ENCODE assay signal across 34 cellular contexts in the genomic region with DNA sequence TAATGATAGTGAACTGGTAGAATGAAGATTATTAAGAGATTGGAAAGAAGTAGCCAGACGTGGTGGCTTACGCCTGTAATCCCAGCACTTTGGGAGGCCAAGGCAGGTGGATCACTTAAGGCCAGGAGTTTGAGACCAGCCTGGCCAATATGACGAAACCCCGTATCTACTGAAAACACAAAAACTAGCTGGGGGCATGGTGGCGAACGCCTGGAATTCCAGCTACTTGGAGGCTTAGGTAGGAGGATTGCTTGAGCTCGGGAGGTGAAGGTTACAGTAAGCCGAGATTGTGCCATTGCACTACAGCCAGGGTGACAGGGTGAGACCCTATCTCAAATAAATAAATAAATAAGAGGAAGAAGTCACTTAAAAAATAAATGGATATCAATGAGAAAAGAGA.
"Had no signal": no experiment of that assay in that cellular context is flagged by ENCODE, and none has a peak within 500 bp of the region (broad histone marks: within the 10 kb centered on the region; RNA-seq: fewer than 3 reads in every experiment).

No MANE protein-coding gene starts in this region.

- H3K27me3 Mint-ChIP-seq: activated B cell treated with CpG ODN at 0.5 μM for 24 hours; activated CD4-positive, alpha-beta memory T cell treated with anti-CD3 and anti-CD28 coated beads for 36 hours; activated CD4-positive, alpha-beta T cell treated with anti-CD3 and anti-CD28 coated beads, Interleukin-2, amount 10 ng/mL, durations not matched to agents 24 days and 14 days; activated CD8-positive, alpha-beta T cell treated with anti-CD3 and anti-CD28 coated beads for 36 hours; activated naive CD4-positive, alpha-beta T cell treated with anti-CD3 and anti-CD28 coated beads, Interleukin-2, amount 50 U/mL, for 24 hours; activated naive CD8-positive, alpha-beta T cell treated with anti-CD3 and anti-CD28 coated beads for 36 hours; activated T-helper 17 cell treated with anti-CD3 and anti-CD28 coated beads, Interleukin-2, amount 50 U/mL, for 72 hours had no signal

- H3K9me3 Mint-ChIP-seq: activated B cell treated with CpG ODN at 0.5 μM for 24 hours; activated CD4-positive, alpha-beta memory T cell treated with anti-CD3 and anti-CD28 coated beads for 36 hours; activated CD4-positive, alpha-beta T cell treated with anti-CD3 and anti-CD28 coated beads, Interleukin-2, amount 10 ng/mL, durations not matched to agents 24 days and 14 days; activated CD8-positive, alpha-beta T cell treated with anti-CD3 and anti-CD28 coated beads for 36 hours; activated naive CD4-positive, alpha-beta T cell treated with anti-CD3 and anti-CD28 coated beads for 36 hours; activated naive CD4-positive, alpha-beta T cell treated with anti-CD3 and anti-CD28 coated beads, Interleukin-2, amount 50 U/mL, for 24 hours; activated naive CD8-positive, alpha-beta T cell treated with anti-CD3 and anti-CD28 coated beads for 36 hours; activated T-cell treated with anti-CD3 and anti-CD28 coated beads, Interleukin-2, amount 50 U/mL, for 4 hours; activated T-cell treated with anti-CD3 and anti-CD28 coated beads, Interleukin-2, amount 50 U/mL, for 72 hours; activated T-helper 1 cell treated with anti-CD3 and anti-CD28 coated beads, Interleukin-12 subunit alpha, Interleukin-12 subunit beta, Interleukin-2, Interleukin-4 antibody, amounts not matched to agents 30 ng/mL and 10 ng/mL and 1 ng/mL, durations not matched to agents 14 hours and 24 hours and 36 hours; activated T-helper 17 cell treated with anti-CD3 and anti-CD28 coated beads, Interleukin-2, amount 50 U/mL, for 72 hours; T-helper 1 cell treated with Interleukin-12 subunit alpha and Interleukin-12 subunit beta and Interleukin-4 antibody, amounts not matched to agents 30 μg/mL and 1 μg/mL, for 36 hours; T-helper 2 cell treated with Interferon-gamma antibody and Interleukin-4, amounts not matched to agents 5 μg/mL and 100 μg/mL, for 36 hours had no signal

- H3K27ac Mint-ChIP-seq: activated B cell treated with CpG ODN at 0.5 μM for 24 hours; activated CD4-positive, alpha-beta memory T cell treated with anti-CD3 and anti-CD28 coated beads for 36 hours; activated CD4-positive, alpha-beta T cell treated with anti-CD3 and anti-CD28 coated beads, Interleukin-2, amount 10 ng/mL, durations not matched to agents 24 days and 14 days; activated CD8-positive, alpha-beta T cell treated with anti-CD3 and anti-CD28 coated beads for 36 hours; activated naive CD4-positive, alpha-beta T cell treated with anti-CD3 and anti-CD28 coated beads for 36 hours; activated naive CD4-positive, alpha-beta T cell treated with anti-CD3 and anti-CD28 coated beads, Interleukin-2, amount 50 U/mL, for 24 hours; activated naive CD8-positive, alpha-beta T cell treated with anti-CD3 and anti-CD28 coated beads for 36 hours; activated T-helper 1 cell treated with anti-CD3 and anti-CD28 coated beads, Interleukin-12 subunit alpha, Interleukin-12 subunit beta, Interleukin-2, Interleukin-4 antibody, amounts not matched to agents 30 ng/mL and 10 ng/mL and 1 ng/mL, durations not matched to agents 14 hours and 24 hours and 36 hours; activated T-helper 17 cell treated with anti-CD3 and anti-CD28 coated beads, Interleukin-2, amount 50 U/mL, for 72 hours; T-helper 1 cell treated with Interleukin-12 subunit alpha and Interleukin-12 subunit beta and Interleukin-4 antibody, amounts not matched to agents 30 μg/mL and 1 μg/mL, for 36 hours; T-helper 2 cell treated with Interferon-gamma antibody and Interleukin-4, amounts not matched to agents 5 μg/mL and 100 μg/mL, for 36 hours had no signal

- H3K27ac ChIP-seq: adrenal gland, body of pancreas, brain microvascular endothelial cell, breast epithelium, VCaP had no signal

- ATAC-seq: activated CD8-positive, alpha-beta T cell treated with anti-CD3 and anti-CD28 coated beads for 36 hours; activated T-cell treated with anti-CD3 and anti-CD28 coated beads, Interleukin-2, amount 50 U/mL, for 4 hours; activated T-cell treated with anti-CD3 and anti-CD28 coated beads, Interleukin-2, amount 50 U/mL, for 72 hours; activated T-helper 17 cell treated with anti-CD3 and anti-CD28 coated beads, Interleukin-2, amount 50 U/mL, for 72 hours; body of pancreas had no signal

- H3K9me3 ChIP-seq: adrenal gland, body of pancreas, breast epithelium had no signal

- H3K4me1 ChIP-seq: breast epithelium had no signal

- DNase-seq: activated B cell treated with CpG ODN at 0.5 μM for 24 hours; activated CD4-positive, alpha-beta memory T cell treated with anti-CD3 and anti-CD28 coated beads for 36 hours; activated CD4-positive, alpha-beta T cell treated with anti-CD3 and anti-CD28 coated beads for 4 hours; activated CD4-positive, alpha-beta T cell treated with anti-CD3 and anti-CD28 coated beads, Interleukin-2, amount 10 ng/mL, durations not matched to agents 24 days and 14 days; activated CD4-positive, alpha-beta T cell treated with anti-CD3 and anti-CD28 coated beads, Interleukin-2, amount 50 U/mL, for 1 hour; activated CD4-positive, alpha-beta T cell treated with anti-CD3 and anti-CD28 coated beads, Interleukin-2, amount 50 U/mL, for 4 hours; activated CD4-positive, CD25-positive, alpha-beta regulatory T cell treated with anti-CD3 and anti-CD28 coated beads, Interleukin-2, amount 50 U/mL, for 72 hours; activated CD8-positive, alpha-beta memory T cell treated with anti-CD3 and anti-CD28 coated beads, Interleukin-2, amount 50 U/mL, for 4 hours; activated CD8-positive, alpha-beta T cell treated with anti-CD3 and anti-CD28 coated beads for 36 hours; activated effector memory CD4-positive, alpha-beta T cell treated with anti-CD3 and anti-CD28 coated beads, Interleukin-2, amount 50 U/mL, for 16 hours; activated gamma-delta T cell treated with Interleukin-2 at 50 U/mL for 16 hours; activated naive CD4-positive, alpha-beta T cell; activated naive CD4-positive, alpha-beta T cell treated with anti-CD3 and anti-CD28 coated beads for 36 hours; activated naive CD8-positive, alpha-beta T cell treated with anti-CD3 and anti-CD28 coated beads for 36 hours; activated T-cell treated with anti-CD3 and anti-CD28 coated beads for 4 hours; activated T-cell treated with anti-CD3 and anti-CD28 coated beads, Interleukin-2, amount 50 U/mL, for 1 hour; activated T-cell treated with anti-CD3 and anti-CD28 coated beads, Interleukin-2, amount 50 U/mL, for 4 hours; activated T-cell treated with anti-CD3 and anti-CD28 coated beads, Interleukin-2, amount 50 U/mL, for 72 hours; adrenal gland; amniotic stem cell; aorta; body of pancreas; brain microvascular endothelial cell; central memory CD4-positive, alpha-beta T cell; T-helper 1 cell; T-helper 2 cell; T-helper 9 cell had no signal

- H3K36me3 ChIP-seq: breast epithelium had no signal

- H3K4me3 ChIP-seq: adrenal gland, body of pancreas, breast epithelium had no signal

- H3K4me3 Mint-ChIP-seq: activated B cell treated with CpG ODN at 0.5 μM for 24 hours; activated CD4-positive, alpha-beta memory T cell treated with anti-CD3 and anti-CD28 coated beads for 36 hours; activated CD4-positive, alpha-beta T cell treated with anti-CD3 and anti-CD28 coated beads, Interleukin-2, amount 10 ng/mL, durations not matched to agents 24 days and 14 days; activated CD8-positive, alpha-beta T cell treated with anti-CD3 and anti-CD28 coated beads for 36 hours; activated naive CD4-positive, alpha-beta T cell treated with anti-CD3 and anti-CD28 coated beads for 36 hours; activated naive CD4-positive, alpha-beta T cell treated with anti-CD3 and anti-CD28 coated beads, Interleukin-2, amount 50 U/mL, for 24 hours; activated naive CD8-positive, alpha-beta T cell treated with anti-CD3 and anti-CD28 coated beads for 36 hours; activated T-cell treated with anti-CD3 and anti-CD28 coated beads, Interleukin-2, amount 50 U/mL, for 4 hours; activated T-cell treated with anti-CD3 and anti-CD28 coated beads, Interleukin-2, amount 50 U/mL, for 72 hours; activated T-helper 1 cell treated with anti-CD3 and anti-CD28 coated beads, Interleukin-12 subunit alpha, Interleukin-12 subunit beta, Interleukin-2, Interleukin-4 antibody, amounts not matched to agents 30 ng/mL and 10 ng/mL and 1 ng/mL, durations not matched to agents 14 hours and 24 hours and 36 hours; activated T-helper 17 cell treated with anti-CD3 and anti-CD28 coated beads, Interleukin-2, amount 50 U/mL, for 72 hours; T-helper 1 cell treated with Interleukin-12 subunit alpha and Interleukin-12 subunit beta and Interleukin-4 antibody, amounts not matched to agents 30 μg/mL and 1 μg/mL, for 36 hours; T-helper 2 cell treated with Interferon-gamma antibody and Interleukin-4, amounts not matched to agents 5 μg/mL and 100 μg/mL, for 36 hours had no signal

- H3K27me3 ChIP-seq: adrenal gland, body of pancreas, brain microvascular endothelial cell, breast epithelium had no signal
